Comparison of ENCODE assay signal across 24 cellular contexts in the genomic region with DNA sequence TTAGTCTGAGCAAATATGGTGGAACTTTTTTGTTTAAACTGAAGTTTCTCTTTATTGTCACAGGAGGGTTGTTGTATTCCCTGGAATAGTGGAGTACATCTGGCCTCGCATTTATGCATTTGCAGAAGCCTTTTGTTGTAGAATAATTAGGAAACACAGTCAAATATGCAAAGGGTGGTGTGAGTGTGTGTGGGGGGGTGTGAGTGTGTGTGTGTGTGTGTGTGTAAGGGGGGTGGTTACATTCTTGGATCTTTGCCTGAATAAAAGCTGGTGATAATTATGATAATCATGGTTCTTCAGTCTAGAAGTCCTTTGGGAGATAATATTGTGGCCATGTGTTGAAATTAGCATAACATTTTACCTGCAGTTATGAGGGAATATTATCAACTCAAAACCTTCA.
"Had no signal": no experiment of that assay in that cellular context is flagged by ENCODE, and none has a peak within 500 bp of the region (broad histone marks: within the 10 kb centered on the region; RNA-seq: fewer than 3 reads in every experiment).

No MANE protein-coding gene starts in this region.

- H3K4me1 Mint-ChIP-seq: stimulated activated naive B cell treated with anti-CD40 and anti-IgM and Interleukin-4, amounts not matched to agents 10 μg/mL and 1 μg/mL and 100 μg/mL, for 72 hours had no signal

- H3K4me3 Mint-ChIP-seq: activated CD4-positive, alpha-beta memory T cell treated with anti-CD3 and anti-CD28 coated beads, Interleukin-2, amount 10 ng/mL, durations not matched to agents 7 days and 5 days; activated CD4-positive, alpha-beta T cell treated with anti-CD3 and anti-CD28 coated beads, Interleukin-2, amount 10 ng/mL, durations not matched to agents 7 days and 5 days; activated T-cell treated with anti-CD3 and anti-CD28 coated beads, Interleukin-2, amount 50 U/mL, for 4 hours; activated T-helper 17 cell treated with anti-CD3 and anti-CD28 coated beads, Interleukin-2, amount 50 U/mL, for 72 hours; dendritic cell treated with granulocyte-macrophage colony-stimulating factor and Interleukin-4, amounts not matched to agents 40 ng/mL and 50 ng/mL, for 4 days; mesothelial cell of epicardium; naive thymus-derived CD8-positive, alpha-beta T cell; stimulated activated naive B cell treated with anti-CD40 and anti-IgM and Interleukin-4, amounts not matched to agents 10 μg/mL and 1 μg/mL and 100 μg/mL, for 72 hours had no signal

- H3K9me3 Mint-ChIP-seq: activated CD4-positive, alpha-beta memory T cell treated with anti-CD3 and anti-CD28 coated beads, Interleukin-2, amount 10 ng/mL, durations not matched to agents 7 days and 5 days; activated CD4-positive, alpha-beta T cell treated with anti-CD3 and anti-CD28 coated beads, Interleukin-2, amount 10 ng/mL, durations not matched to agents 7 days and 5 days; activated T-cell treated with anti-CD3 and anti-CD28 coated beads, Interleukin-2, amount 50 U/mL, for 4 hours; activated T-helper 17 cell treated with anti-CD3 and anti-CD28 coated beads, Interleukin-2, amount 50 U/mL, for 72 hours; dendritic cell treated with granulocyte-macrophage colony-stimulating factor and Interleukin-4, amounts not matched to agents 40 ng/mL and 50 ng/mL, for 4 days; mesothelial cell of epicardium; naive thymus-derived CD8-positive, alpha-beta T cell; stimulated activated naive B cell treated with anti-CD40 and anti-IgM and Interleukin-4, amounts not matched to agents 10 μg/mL and 1 μg/mL and 100 μg/mL, for 72 hours had no signal

- H3K36me3 Mint-ChIP-seq: mesothelial cell of epicardium; naive thymus-derived CD8-positive, alpha-beta T cell; stimulated activated naive B cell treated with anti-CD40 and anti-IgM and Interleukin-4, amounts not matched to agents 10 μg/mL and 1 μg/mL and 100 μg/mL, for 72 hours had no signal

- ATAC-seq: activated T-cell treated with anti-CD3 and anti-CD28 coated beads, Interleukin-2, amount 50 U/mL, for 4 hours; activated T-helper 17 cell treated with anti-CD3 and anti-CD28 coated beads, Interleukin-2, amount 50 U/mL, for 72 hours; foreskin keratinocyte; heart right ventricle; naive thymus-derived CD8-positive, alpha-beta T cell; right cardiac atrium; stimulated activated naive B cell treated with anti-CD40 and anti-IgM and Interleukin-4, amounts not matched to agents 10 μg/mL and 1 μg/mL and 100 μg/mL, for 72 hours had no signal

- H3K9me3 ChIP-seq: breast epithelium, esophagus muscularis mucosa, heart right ventricle, testis, transverse colon had no signal

- H3K27ac Mint-ChIP-seq: activated CD4-positive, alpha-beta memory T cell treated with anti-CD3 and anti-CD28 coated beads, Interleukin-2, amount 10 ng/mL, durations not matched to agents 7 days and 5 days; activated CD4-positive, alpha-beta T cell treated with anti-CD3 and anti-CD28 coated beads, Interleukin-2, amount 10 ng/mL, durations not matched to agents 7 days and 5 days; activated T-helper 17 cell treated with anti-CD3 and anti-CD28 coated beads, Interleukin-2, amount 50 U/mL, for 72 hours; dendritic cell treated with granulocyte-macrophage colony-stimulating factor and Interleukin-4, amounts not matched to agents 40 ng/mL and 50 ng/mL, for 4 days; mesothelial cell of epicardium; naive thymus-derived CD8-positive, alpha-beta T cell; stimulated activated naive B cell treated with anti-CD40 and anti-IgM and Interleukin-4, amounts not matched to agents 10 μg/mL and 1 μg/mL and 100 μg/mL, for 72 hours had no signal

- H3K27ac ChIP-seq: breast epithelium, esophagus muscularis mucosa, foreskin keratinocyte, heart right ventricle, testis, transverse colon had no signal

- H3K4me1 ChIP-seq: breast epithelium, esophagus muscularis mucosa, foreskin keratinocyte, heart right ventricle, testis, transverse colon had no signal

- DNase-seq: activated CD4-positive, alpha-beta memory T cell treated with anti-CD3 and anti-CD28 coated beads, Interleukin-2, amount 10 ng/mL, durations not matched to agents 7 days and 5 days; activated CD4-positive, alpha-beta T cell treated with anti-CD3 and anti-CD28 coated beads, Interleukin-2, amount 10 ng/mL, durations not matched to agents 7 days and 5 days; activated CD4-positive, CD25-positive, alpha-beta regulatory T cell treated with anti-CD3 and anti-CD28 coated beads, Interleukin-2, amount 50 U/mL, for 72 hours; activated CD8-positive, alpha-beta memory T cell treated with anti-CD3 and anti-CD28 coated beads, Interleukin-2, amount 50 U/mL, for 48 hours; activated gamma-delta T cell treated with Interleukin-2 at 50 U/mL for 16 hours; activated naive CD4-positive, alpha-beta T cell treated with anti-CD3 and anti-CD28 coated beads, Interleukin-2, amount 50 U/mL, for 16 hours; activated T-cell treated with anti-CD3 and anti-CD28 coated beads, Interleukin-2, amount 50 U/mL, for 4 hours; central memory CD4-positive, alpha-beta T cell; effector CD4-positive, alpha-beta T cell; foreskin keratinocyte; heart right ventricle; naive thymus-derived CD8-positive, alpha-beta T cell; right cardiac atrium; stimulated activated CD4-positive, alpha-beta T cell treated with anti-CD3 and anti-CD28 coated beads, Interleukin-15, amount 100 ng/mL, for 24 hours; stimulated activated CD4-positive, alpha-beta T cell treated with anti-CD3 and anti-CD28 coated beads, Interleukin-2, amount 100 ng/mL, for 24 hours; stimulated activated naive B cell treated with anti-CD40 and anti-IgM and Interleukin-4, amounts not matched to agents 10 μg/mL and 1 μg/mL and 100 μg/mL, for 72 hours; T1000; testis; transverse colon had no signal

- H3K4me3 ChIP-seq: breast epithelium, esophagus muscularis mucosa, heart right ventricle, testis, transverse colon had no signal

- H3K27me3 Mint-ChIP-seq: activated CD4-positive, alpha-beta memory T cell treated with anti-CD3 and anti-CD28 coated beads, Interleukin-2, amount 10 ng/mL, durations not matched to agents 7 days and 5 days; activated T-helper 17 cell treated with anti-CD3 and anti-CD28 coated beads, Interleukin-2, amount 50 U/mL, for 72 hours had no signal

- H3K36me3 ChIP-seq: breast epithelium, esophagus muscularis mucosa, heart right ventricle, transverse colon had no signal
